8 cellular contexts compared by ENCODE assay signal in the genomic region with DNA sequence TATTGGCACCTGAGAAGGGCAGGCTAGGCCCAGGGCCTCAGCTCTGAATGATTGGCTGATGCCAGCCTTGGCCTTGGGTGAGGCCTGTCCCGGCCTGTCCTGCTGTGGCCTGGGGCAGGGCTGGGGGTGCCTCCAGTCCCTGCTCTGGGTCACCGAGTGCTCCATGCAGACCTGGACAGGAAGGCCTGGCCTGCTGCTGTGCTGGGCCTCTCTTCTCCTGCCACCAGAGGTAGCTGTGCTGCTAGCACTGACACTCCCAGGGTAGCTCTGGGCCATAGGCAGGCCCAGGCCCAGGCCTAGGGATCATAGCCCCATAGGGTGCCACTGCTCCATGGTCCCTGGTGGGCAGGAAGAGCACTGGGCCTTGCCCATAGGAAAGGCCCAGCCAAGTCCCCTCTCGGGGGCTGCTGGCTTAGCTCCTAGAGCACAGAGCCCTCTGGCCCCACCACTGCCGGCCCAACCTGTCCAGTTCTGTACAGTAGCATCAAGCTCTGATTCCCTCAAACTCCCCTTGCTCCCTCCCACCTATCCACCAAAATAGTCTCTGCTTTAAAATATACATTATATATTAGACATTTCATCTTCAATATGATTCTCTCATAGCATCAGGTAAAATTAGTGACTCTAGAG. TPM values are rescaled to one million over a fixed set of nuclear protein-coding genes. Genes with fewer than 3 reads are reported as not detected.
DNase-seq lines count a peak whose midpoint lies in the region; ATAC-seq, FAIRE-seq and TF ChIP-seq lines count a peak whose summit lies in the region.

No MANE protein-coding gene starts in this region.

- SMC1A ChIA-PET in GM12878 (lab: Charles Lee; ENCODE audit: uncharacterized antibody, unreplicated experiment): interaction anchor here (1.0 kb wide), 1 partner anchor 59 kb away, joined by 5 read pairs; no protein-coding TSS in a partner anchor

- no peaks in the 10 kb centered on the region for H4K20me1 ChIP-seq in GM12878 (ENCODE audit: control insufficient read depth, insufficient read depth)

- peak in 2 of 3 experiments; percentile 32 to 60 for DNase-seq in NCI-H1417 (lab: John Stamatoyannopoulos, UW)
- DNase-seq in NCI-H1417 treated with DMSO at 0.1 percent for 48 hours (lab: John Stamatoyannopoulos, UW): no peak
- DNase-seq in NB4 (ENCODE audit: low read depth): peak; percentile 47
- DNase-seq in GM12878 (ENCODE audit: low read depth, low spot score): no peak
- DNase-seq in left colon: peak in 1 of 2 donors; percentile 32
- DNase-seq in aorta: peak; percentile 72 to 79

- no peaks in the 10 kb centered on the region for H3K9me3 ChIP-seq in GM12878 (replicated peaks; ENCODE audit: control insufficient read depth, insufficient read depth, low read length)
- H3K9me3 ChIP-seq in aorta (ENCODE audit: control insufficient read depth, low read length): no peaks in the 10 kb centered on the region

- H3K27ac ChIP-seq in GM12878 (ENCODE audit: control insufficient read depth, insufficient read depth) (no peak overlapping the region), aorta (ENCODE audit: low read depth in 1 of 2, low read length in 2 of 2) (peak overlapping the region; percentile 70 to 90)

- in situ Hi-C loops in GM12878 (cut with MboI): no loop called here

- TF ChIP-seq RAD21 in GM12878 (IDR thresholded peaks at IDR 0.05; ENCODE audit: insufficient read depth, low read depth, low read length): peak; percentile 46

- WGBS in GM12878 (ENCODE audit: insufficient coverage, insufficient replicate concordance, low lambda C conversion rate, missing lambda C conversion rate): 90% methylated on average over 4 of the region's 4 CpGs
- WGBS in aorta, 2 donors: 32 to 40% methylated on average over 4 of the region's 4 CpGs

- no peak overlapping the region for H3K4me3 ChIP-seq in NB4 (ENCODE audit: low read depth, low read length)
- no peak overlapping the region for H3K4me3 ChIP-seq in GM12878
- no peak overlapping the region for H3K4me3 ChIP-seq in aorta (ENCODE audit: low read length in 2 of 2)

- intact Hi-C loops in GM12878 (cut with micrococcal nuclease; ENCODE audit: unreplicated experiment) (no loop called here), left colon (cut with DNase I, micrococcal nuclease) (no loop called here), aorta (cut with DNase I) (loop anchor here in 1 of 2 donors (2.0 to 10.0 kb wide), 3 partner anchors 36 to 224 kb away; a partner anchor contains a TSS)

- H3K4me2 ChIP-seq in GM12878 (ENCODE audit: control insufficient read depth, insufficient read depth): no peak overlapping the region

- H3K79me2 ChIP-seq in GM12878 (ENCODE audit: control insufficient read depth, insufficient read depth, low read length): no peaks in the 10 kb centered on the region

- TF ChIP-seq CTCF in NB4 (IDR thresholded peaks at IDR 0.05; ENCODE audit: low read depth, low read length): peak; percentile 47
- TF ChIP-seq CTCF in GM12878 (IDR thresholded peaks at IDR 0.05 in 2 of 3, conservative IDR thresholded peaks at IDR 0.05 in 1 of 3; ENCODE audit: control insufficient read depth in 2 of 3, extremely low read depth in 1 of 3, insufficient read depth in 1 of 3, low read depth in 3 of 3, low read length in 3 of 3): peak in 2 of 3 experiments; percentile 38 to 45; a peak in 3 of 6 replicates

- H3K36me3 ChIP-seq in GM12878 (ENCODE audit: control insufficient read depth in 2 of 2, insufficient read depth in 2 of 2, low read length in 1 of 2): peaks cover 18 to 31% of the 10 kb centered on the region in 2 experiments
- H3K36me3 ChIP-seq in aorta (ENCODE audit: control insufficient read depth in 1 of 2, insufficient read depth in 2 of 2, low read length in 1 of 2): no peaks in the 10 kb centered on the region

- CTCF ChIA-PET in GM12878 (lab: Yijun Ruan, JAX): interaction anchor here (0.7 to 1.7 kb wide), 3 partner anchors 141 to 278 kb away, joined by 3 read pairs; no protein-coding TSS in a partner anchor

- H3K4me1 ChIP-seq in GM12878 (ENCODE audit: control insufficient read depth, insufficient read depth, low read length): no peaks in the 10 kb centered on the region
- H3K4me1 ChIP-seq in aorta (ENCODE audit: control insufficient read depth in 1 of 2, insufficient read depth in 2 of 2, low read length in 2 of 2): no peaks in the 10 kb centered on the region

- FAIRE-seq in GM12878 (lab: Jason Lieb, UNC): no peak

- RAD21 ChIA-PET in GM12878 (lab: Charles Lee; ENCODE audit: unreplicated experiment): no interaction called here

- POLR2A ChIA-PET in GM12878 (lab: Charles Lee): no interaction called here

- H3K27me3 ChIP-seq in GM12878 (replicated peaks in 1 of 2; ENCODE audit: control insufficient read depth in 2 of 2, insufficient read depth in 2 of 2, low read length in 1 of 2) (no peaks in the 10 kb centered on the region), aorta (ENCODE audit: control insufficient read depth in 1 of 2, insufficient read depth in 2 of 2, low read length in 1 of 2) (no peaks in the 10 kb centered on the region)

- ATAC-seq in GM12878 (peak; percentile 79), left colon (peak; percentile 63), aorta (ENCODE audit: low FRiP score) (peak; percentile 84), HG03442 (IDR thresholded peaks at IDR 0.05; ENCODE audit: unreplicated experiment) (no peak), HG02642 (IDR thresholded peaks at IDR 0.05; ENCODE audit: poor library complexity, unreplicated experiment) (no peak)

- TF ChIP-seq EP300 in GM12878 (IDR thresholded peaks at IDR 0.05; ENCODE audit: borderline replicate concordance in 1 of 2, control insufficient read depth in 1 of 2, low read depth in 2 of 2, low read length in 2 of 2): no peak

- H3K9ac ChIP-seq in GM12878 (ENCODE audit: control insufficient read depth, insufficient read depth, low read length): no peak overlapping the region

- TF ChIP-seq POLR2A in NB4 (IDR thresholded peaks at IDR 0.05; ENCODE audit: extremely low read depth, insufficient read length): no peak
- TF ChIP-seq POLR2A in GM12878 (IDR thresholded peaks at IDR 0.05; ENCODE audit: low read depth, low read length): peak; percentile 32; the same call in 1 of the 2 replicates

- H2AFZ ChIP-seq in GM12878 (ENCODE audit: control insufficient read depth, low read depth, low read length): no peak overlapping the region

- no TSS peak for BruUV-seq in GM12878 (replicated peaks; lab: Mats Ljungman, UMichigan)

TF ChIP-seq in GM12878, 131 proteins besides CTCF, POLR2A, EP300 and RAD21:
- TF ChIP-seq SMC3 (IDR thresholded peaks at IDR 0.05; ENCODE audit: borderline replicate concordance, low read length): peak; percentile 35; the same call in 1 of the 2 replicates
- TF ChIP-seq, protein P1, sequence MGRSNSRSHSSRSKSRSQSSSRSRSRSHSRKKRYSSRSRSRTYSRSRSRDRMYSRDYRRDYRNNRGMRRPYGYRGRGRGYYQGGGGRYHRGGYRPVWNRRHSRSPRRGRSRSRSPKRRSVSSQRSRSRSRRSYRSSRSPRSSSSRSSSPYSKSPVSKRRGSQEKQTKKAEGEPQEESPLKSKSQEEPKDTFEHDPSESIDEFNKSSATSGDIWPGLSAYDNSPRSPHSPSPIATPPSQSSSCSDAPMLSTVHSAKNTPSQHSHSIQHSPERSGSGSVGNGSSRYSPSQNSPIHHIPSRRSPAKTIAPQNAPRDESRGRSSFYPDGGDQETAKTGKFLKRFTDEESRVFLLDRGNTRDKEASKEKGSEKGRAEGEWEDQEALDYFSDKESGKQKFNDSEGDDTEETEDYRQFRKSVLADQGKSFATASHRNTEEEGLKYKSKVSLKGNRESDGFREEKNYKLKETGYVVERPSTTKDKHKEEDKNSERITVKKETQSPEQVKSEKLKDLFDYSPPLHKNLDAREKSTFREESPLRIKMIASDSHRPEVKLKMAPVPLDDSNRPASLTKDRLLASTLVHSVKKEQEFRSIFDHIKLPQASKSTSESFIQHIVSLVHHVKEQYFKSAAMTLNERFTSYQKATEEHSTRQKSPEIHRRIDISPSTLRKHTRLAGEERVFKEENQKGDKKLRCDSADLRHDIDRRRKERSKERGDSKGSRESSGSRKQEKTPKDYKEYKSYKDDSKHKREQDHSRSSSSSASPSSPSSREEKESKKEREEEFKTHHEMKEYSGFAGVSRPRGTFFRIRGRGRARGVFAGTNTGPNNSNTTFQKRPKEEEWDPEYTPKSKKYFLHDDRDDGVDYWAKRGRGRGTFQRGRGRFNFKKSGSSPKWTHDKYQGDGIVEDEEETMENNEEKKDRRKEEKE (IDR thresholded peaks at IDR 0.05): no peak

RNA-seq across cellular contexts. Expression of a gene that starts 18.2 kb away (rescaled TPM):
- 15.1 and 16.1 TPM in 2 replicates for total RNA-seq in GM12878 (2013; cell fraction: nucleolus; rRNA removed)
- total RNA-seq in GM12878 (2014; rRNA removed) (5.7 and 7.1 TPM in 2 replicates), GM12878 (2014; rRNA removed; fragmentation: Illumina TruSeq; extraction: Trizol) (1.9 and 2.1 TPM in 2 replicates), GM12878 (2021) (10.1 and 10.6 TPM in 2 replicates), left colon (10 to 100 TPM; 15.2 to 28.6 TPM), aorta (10 to 100 TPM; 49.8 to 75.4 TPM)
- polyA plus RNA-seq in GM12878 (2011; ENCODE audit: low read depth): 5.6 TPM
- polyA plus RNA-seq in GM12878 (2011; rRNA removed) (4.1 and 7.2 TPM in 2 replicates), GM12878 (2014; fragmentation: Illumina TruSeq; extraction: Trizol) (1.0 and 2.4 TPM in 2 replicates), GM12878 (2014; fragmentation: Nextera tagmentation; extraction: Ambion mirVana) (under 1 TPM; 0.11 to 0.31 TPM), GM12878 (2014; rRNA removed) (10.2 and 12.9 TPM in 2 replicates), GM12878 (2016; fragmentation: Nextera tagmentation; extraction: Ambion mirVana) (1 to 10 TPM; 7.7 to 9.2 TPM), aorta (100 to 1,000 TPM in 1 of 2 donors, 10 to 100 TPM in 1; 28.7 to 263 TPM)
- polyA plus RNA-seq in GM12878 (2011; cell fraction: cytosol; rRNA removed): 8.9 and 12.4 TPM in 2 replicates
- 53.7 and 56.1 TPM in 2 replicates for polyA plus RNA-seq in GM12878 (2011; cell fraction: nucleus; rRNA removed)
- 13.6 and 13.8 TPM in 2 replicates for polyA plus RNA-seq in GM12878 (2012)
- polyA minus RNA-seq in GM12878 (2011; rRNA and poly(A)+ RNA removed): 6.8 and 8.2 TPM in 2 replicates
- polyA minus RNA-seq in GM12878 (2011; cell fraction: cytosol; rRNA and poly(A)+ RNA removed): 1.9 and 5.0 TPM in 2 replicates
- 9.6 and 12.6 TPM in 2 replicates for polyA minus RNA-seq in GM12878 (2011; cell fraction: nucleus; rRNA and poly(A)+ RNA removed)

Comparison
In these comparisons a context has a peak if more than half of its experiments do, and no peak if none do; other contexts are left out.
1. DNase-seq: peak in NCI-H1417 (2 of 3), NB4 (single experiment) and aorta (2 of 2); none in NCI-H1417 treated with DMSO at 0.1 percent for 48 hours (single experiment) and GM12878 (single experiment).
2. ATAC-seq: peak in GM12878 (single experiment), left colon (single experiment) and aorta (single experiment); none in HG03442 (single experiment) and HG02642 (single experiment).